ENCODE assay signal across 9 cellular contexts in the genomic region with DNA sequence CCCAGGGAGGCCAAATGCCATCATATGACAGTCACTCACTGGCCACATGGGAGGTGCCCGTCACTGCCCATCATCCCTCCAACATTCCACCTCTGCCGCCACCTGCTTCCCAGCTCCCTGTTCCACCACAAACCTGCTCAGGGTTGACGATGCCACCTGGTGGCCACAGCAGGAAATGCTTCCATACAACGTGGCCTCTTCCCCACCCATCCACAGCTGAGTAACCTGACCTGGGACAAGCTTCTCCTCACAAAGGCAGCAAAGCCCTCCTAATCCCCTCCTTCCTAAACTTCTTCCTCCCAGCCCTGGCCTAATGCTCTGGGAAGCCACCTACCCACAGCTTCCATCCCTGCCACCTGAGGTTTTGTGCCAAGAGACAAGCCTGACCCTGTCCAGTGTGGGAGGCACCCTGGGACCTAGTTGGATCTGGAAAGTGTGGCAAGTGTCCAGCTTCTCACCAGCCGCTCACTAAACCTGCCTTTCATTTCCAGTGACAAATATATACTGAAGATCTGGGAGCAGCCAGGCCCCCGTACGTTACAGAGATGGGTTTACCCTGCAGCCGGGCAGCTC. TPM values are rescaled to one million over a fixed set of nuclear protein-coding genes. Genes with fewer than 3 reads are reported as not detected.
DNase-seq lines count a peak whose midpoint lies in the region; ATAC-seq and TF ChIP-seq lines count a peak whose summit lies in the region.
"Had no signal": no experiment of that assay in that cellular context is flagged by ENCODE, and none has a peak within 500 bp of the region (broad histone marks: within the 10 kb centered on the region; RNA-seq: fewer than 3 reads in every experiment).

No MANE protein-coding gene starts in this region.

- no peak for TF ChIP-seq POLR2A in tibial nerve (IDR thresholded peaks at IDR 0.05)

- no peak overlapping the region for H3K4me3 Mint-ChIP-seq in H9
- no peak overlapping the region for H3K4me3 Mint-ChIP-seq in activated CD4-positive, alpha-beta T cell treated with anti-CD3 and anti-CD28 coated beads, Interleukin-2, amount 10 ng/mL, durations not matched to agents 7 days and 5 days
- H3K4me3 Mint-ChIP-seq: T-cell had no signal

- no peak overlapping the region for H4K8ac ChIP-seq in H9 (replicated peaks; ENCODE audit: insufficient read length, low read depth, low read length)

- no peaks in the 10 kb centered on the region for H3K9me3 ChIP-seq in H9 (ENCODE audit: control insufficient read depth, low read depth, low read length)
- no peaks in the 10 kb centered on the region for H3K9me3 ChIP-seq in right cardiac atrium (ENCODE audit: control insufficient read depth, low read length)
- peaks cover 0 to 15% (median 0%) of the 10 kb centered on the region in 4 donors for H3K9me3 ChIP-seq in tibial nerve

- no peak overlapping the region for H3K27ac ChIP-seq in H9 (ENCODE audit: insufficient read length, low read depth, low read length)
- H3K27ac ChIP-seq in right cardiac atrium (ENCODE audit: low read length) = no peak overlapping the region
- peak overlapping the region in 2 of 4 donors; percentile 6 to 21 for H3K27ac ChIP-seq in tibial nerve

- intact Hi-C loops in right cardiac atrium (cut with DNase I) = no loop called here

- peak; percentile 93 for TF ChIP-seq CTCF in H9 (conservative IDR thresholded peaks at IDR 0.05)
- peak in 3 of 5 experiments; percentile 5 to 34 (median 26) for TF ChIP-seq CTCF in tibial nerve (IDR thresholded peaks at IDR 0.05)

- H2AK5ac ChIP-seq in H9 (ENCODE audit: insufficient read length, low read length) = no peak overlapping the region

- H2AFZ ChIP-seq in H9 (ENCODE audit: low read length) = no peak overlapping the region

- H4K5ac ChIP-seq in H9 (ENCODE audit: insufficient read length, low read depth, low read length) = no peak overlapping the region

- H3K79me1 ChIP-seq in H9 (ENCODE audit: insufficient read depth, low read depth, low read length, poor library complexity, severe bottlenecking) = no peaks in the 10 kb centered on the region

- H3K36me3 ChIP-seq in tibial nerve = no peaks in the 10 kb centered on the region

- peaks cover 5 to 19% of the 10 kb centered on the region in 2 experiments for H3K4me1 Mint-ChIP-seq in H9
- H3K4me1 Mint-ChIP-seq in activated CD4-positive, alpha-beta T cell treated with anti-CD3 and anti-CD28 coated beads, Interleukin-2, amount 10 ng/mL, durations not matched to agents 7 days and 5 days = peaks cover 3% of the 10 kb centered on the region

- H3K27me3 ChIP-seq in H9 (ENCODE audit: insufficient read depth, low read length) (peaks cover 15% of the 10 kb centered on the region), right cardiac atrium (ENCODE audit: control insufficient read depth, insufficient read depth) (no peaks in the 10 kb centered on the region), tibial nerve (peaks cover 0 to 35% of the 10 kb centered on the region in 2 donors)

- H3K4ac ChIP-seq in H9 (ENCODE audit: low read depth, low read length) = no peak overlapping the region

- H3K23ac ChIP-seq in H9 (ENCODE audit: insufficient read length, low read depth, low read length) = no peak overlapping the region

- no peak overlapping the region for H2BK20ac ChIP-seq in H9 (ENCODE audit: low read depth, low read length, poor library complexity, severe bottlenecking)

- H3K36me3 Mint-ChIP-seq in H9 (ENCODE audit: insufficient read depth in 1 of 3, low read depth in 3 of 3) = peaks cover 0 to 3% (median 0%) of the 10 kb centered on the region in 3 experiments; a peak in 2 of 7 replicates
- H3K36me3 Mint-ChIP-seq in activated CD4-positive, alpha-beta T cell treated with anti-CD3 and anti-CD28 coated beads, Interleukin-2, amount 10 ng/mL, durations not matched to agents 7 days and 5 days (ENCODE audit: low read depth) = peaks cover 6% of the 10 kb centered on the region
- H3K36me3 Mint-ChIP-seq: T-cell had no signal

- DNase-seq in Caki2 (ENCODE audit: low read depth) (peak; percentile 12), H9 (peak; percentile 92), right cardiac atrium (peak in 2 of 3 donors; percentile 42 to 60), tibial nerve (ENCODE audit: low spot score in 2 of 2) (no peak)
- no peak for DNase-seq in activated CD4-positive, alpha-beta T cell treated with anti-CD3 and anti-CD28 coated beads, Interleukin-2, amount 10 ng/mL, durations not matched to agents 7 days and 5 days

- H4K91ac ChIP-seq in H9 (ENCODE audit: insufficient read length, low read depth, low read length) = no peak overlapping the region

- H3K27me3 Mint-ChIP-seq in H9 (ENCODE audit: low read depth) = peaks cover 61% of the 10 kb centered on the region
- H3K27me3 Mint-ChIP-seq in activated CD4-positive, alpha-beta T cell treated with anti-CD3 and anti-CD28 coated beads, Interleukin-2, amount 10 ng/mL, durations not matched to agents 7 days and 5 days = peaks cover 30% of the 10 kb centered on the region

- no peak overlapping the region for H2BK12ac ChIP-seq in H9 (ENCODE audit: insufficient read length, low read depth, low read length)

- POLR2A ChIA-PET in activated CD4-positive, alpha-beta T cell treated with anti-CD3 and anti-CD28 coated beads, Interleukin-2, amount 10 ng/mL, durations not matched to agents 7 days and 5 days (lab: Charles Lee) = interaction anchor here (0.5 kb wide), 1 partner anchor 35 kb away, joined by 3 read pairs; no protein-coding TSS in a partner anchor

- no peak for TF ChIP-seq EP300 in tibial nerve (IDR thresholded peaks at IDR 0.05)

- H3K23me2 ChIP-seq in H9 (ENCODE audit: insufficient read length, low read depth, low read length, poor library complexity, severe bottlenecking) = peaks cover 3% of the 10 kb centered on the region

- H3K4me2 ChIP-seq in H9 (ENCODE audit: insufficient read depth, insufficient read length, low read length) = no peak overlapping the region

- H3K9ac ChIP-seq in H9 (ENCODE audit: extremely low read depth, insufficient read length, low read length) = no peak overlapping the region

- no peaks in the 10 kb centered on the region; the same call in 1 of the 2 replicates for H3K4me1 ChIP-seq in H9 (ENCODE audit: insufficient read depth, low read length)
- H3K4me1 ChIP-seq in right cardiac atrium (ENCODE audit: control insufficient read depth, insufficient read depth, low read length) = no peaks in the 10 kb centered on the region
- H3K4me1 ChIP-seq in tibial nerve = peaks cover 0 to 30% (median 18%) of the 10 kb centered on the region in 4 donors

- ATAC-seq in right cardiac atrium = no peak
- ATAC-seq in HG03196 (IDR thresholded peaks at IDR 0.05; ENCODE audit: unreplicated experiment) = no peak
- ATAC-seq in GM21717 (IDR thresholded peaks at IDR 0.05; ENCODE audit: unreplicated experiment) = no peak
- no peak for ATAC-seq in HG02852 (IDR thresholded peaks at IDR 0.05; ENCODE audit: unreplicated experiment)
- ATAC-seq: T-cell had no signal

- CTCF ChIA-PET in activated CD4-positive, alpha-beta T cell treated with anti-CD3 and anti-CD28 coated beads, Interleukin-2, amount 10 ng/mL, durations not matched to agents 7 days and 5 days (lab: Charles Lee) = interaction anchor here (0.6 to 3.0 kb wide), 14 partner anchors 10 to 173 kb away, joined by 3 to 16 read pairs (median 4); no protein-coding TSS in a partner anchor

- no peak overlapping the region for H3T11ph ChIP-seq in H9 (ENCODE audit: low read length)

- no CpG with 5 or more reads among the region's 8 CpGs for whole genome bisulfite sequencing in H9 (ENCODE audit: extremely low coverage, insufficient read length, low lambda C conversion rate)
- WGBS in right cardiac atrium = 63% methylated on average over 8 of the region's 8 CpGs
- WGBS in tibial nerve, 2 donors = 53 to 55% methylated on average over 8 of the region's 8 CpGs

- no peaks in the 10 kb centered on the region for H3K79me2 ChIP-seq in H9 (ENCODE audit: insufficient read depth, low read length)

- no peaks in the 10 kb centered on the region for H4K20me1 ChIP-seq in H9 (ENCODE audit: control insufficient read depth, insufficient read depth, insufficient read length)

- H2BK5ac ChIP-seq in H9 (ENCODE audit: insufficient read length, low read length) = no peak overlapping the region

- no peak overlapping the region for H3K18ac ChIP-seq in H9 (ENCODE audit: insufficient read length, low read depth, low read length)

- peaks cover 6% of the 10 kb centered on the region in 2 experiments; a peak in 3 of 5 replicates for H3K9me3 Mint-ChIP-seq in H9
- peaks cover 7% of the 10 kb centered on the region for H3K9me3 Mint-ChIP-seq in activated CD4-positive, alpha-beta T cell treated with anti-CD3 and anti-CD28 coated beads, Interleukin-2, amount 10 ng/mL, durations not matched to agents 7 days and 5 days

- H2BK15ac ChIP-seq in H9 (ENCODE audit: low read depth, low read length) = no peak overlapping the region

- H3K14ac ChIP-seq in H9 (ENCODE audit: insufficient read depth, low read length) = no peak overlapping the region; the same call in 1 of the 2 replicates

- in situ Hi-C loops in Caki2 (cut with HindIII; ENCODE audit: low pct_unique_long_range_greater_than_20kb, low sequenced_read_pairs) = no loop called here

- H2BK120ac ChIP-seq in H9 (ENCODE audit: low read depth, low read length, poor library complexity, severe bottlenecking) = no peak overlapping the region

- peak overlapping the region in 2 of 3 experiments; percentile 66 to 68; a peak in 2 of 7 replicates for H3K27ac Mint-ChIP-seq in H9
- peak overlapping the region; percentile 46 for H3K27ac Mint-ChIP-seq in activated CD4-positive, alpha-beta T cell treated with anti-CD3 and anti-CD28 coated beads, Interleukin-2, amount 10 ng/mL, durations not matched to agents 7 days and 5 days

- H3K4me3 ChIP-seq in right cardiac atrium (ENCODE audit: low read length) = no peak overlapping the region
- no peak overlapping the region for H3K4me3 ChIP-seq in tibial nerve

- H3K56ac ChIP-seq in H9 (ENCODE audit: insufficient read length, low read depth, low read length) = no peak overlapping the region

RNA-seq across cellular contexts. Expression of a gene that starts 4.3 kb away (rescaled TPM):
- 0.14 and 1.5 TPM in 2 replicates for total RNA-seq in Caki2 (2014; rRNA removed; shearing (Covaris generic); ENCODE audit: low replicate concordance)
- total RNA-seq in H9 (2021) = 0.59 and 0.72 TPM in 2 replicates
- total RNA-seq in activated CD4-positive, alpha-beta T cell treated with anti-CD3 and anti-CD28 coated beads, Interleukin-2, amount 10 ng/mL, durations not matched to agents 7 days and 5 days = under 1 TPM; 0.15 to 0.23 TPM
- under 1 TPM in 3 of 4 donors, not detected in 1; 0.29 to 0.42 (median 0.31) TPM for total RNA-seq in right cardiac atrium
- polyA plus RNA-seq in right cardiac atrium = 0.11 TPM
- total RNA-seq in tibial nerve = 1 to 10 TPM; 1.3 to 5.1 (median 1.8) TPM

Comparison
In these comparisons a context has a peak if more than half of its experiments do, and no peak if none do; other contexts are left out.
1. DNase-seq: peak in Caki2 (single experiment), H9 (single experiment) and right cardiac atrium (2 of 3); none in activated CD4-positive, alpha-beta T cell treated with anti-CD3 and anti-CD28 coated beads, Interleukin-2, amount 10 ng/mL, durations not matched to agents 7 days and 5 days (single experiment) and tibial nerve (0 of 2).